Comparison of ENCODE assay signal across 8 cellular contexts in the genomic region with DNA sequence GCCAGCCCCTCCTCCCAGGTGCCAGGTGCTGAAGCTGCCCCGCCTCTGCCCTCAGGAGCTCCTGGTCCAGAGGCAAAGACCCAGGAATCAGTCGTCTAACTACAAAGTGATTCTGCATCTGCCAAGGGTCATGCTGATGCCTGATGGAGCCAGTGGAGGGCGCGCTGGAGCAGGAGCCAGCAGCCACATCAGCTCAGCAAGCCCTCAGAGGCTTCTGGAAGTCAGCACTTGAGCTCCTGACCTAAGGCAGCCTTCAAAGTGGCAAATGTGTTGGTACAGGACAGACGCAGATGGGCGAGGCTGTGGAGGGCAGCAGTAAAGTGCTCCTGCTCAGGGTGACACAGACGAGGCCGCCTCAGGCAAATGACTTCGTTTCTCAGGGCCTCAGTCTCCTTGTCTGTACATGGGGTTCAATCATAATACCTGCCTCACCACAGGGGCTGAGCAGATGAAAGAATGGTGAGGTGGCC. TPM values are rescaled to one million over a fixed set of nuclear protein-coding genes. Genes with fewer than 3 reads are reported as not detected.
A peak's percentile ranks its signal among the peaks of the same experiment; 100 is the strongest.
DNase-seq lines count a peak whose midpoint lies in the region; ATAC-seq and TF ChIP-seq lines count a peak whose summit lies in the region.

No MANE protein-coding gene starts in this region.

- no peaks in the 10 kb centered on the region for H3K9me2 ChIP-seq in HCT116 (ENCODE audit: insufficient read depth)

- no peaks in the 10 kb centered on the region for H3K79me2 ChIP-seq in HCT116 (ENCODE audit: insufficient read depth, low read length)

- peaks cover 23% of the 10 kb centered on the region in 2 experiments; a peak in 3 of 4 replicates for H3K36me3 ChIP-seq in HCT116 (ENCODE audit: control insufficient read depth in 1 of 2, insufficient read depth in 2 of 2, low read length in 2 of 2)
- peaks cover 56% of the 10 kb centered on the region for H3K36me3 ChIP-seq in adipocyte (ENCODE audit: control insufficient read depth, insufficient read depth, low read length, severe bottlenecking)
- H3K36me3 ChIP-seq in left lung = peaks cover 0 to 93% of the 10 kb centered on the region in 2 donors

- RAD21 ChIA-PET in HCT116 (lab: Charles Lee; ENCODE audit: low non-redundant PET in 1 of 2, low total read pairs in 2 of 2, uncharacterized antibody in 2 of 2, unreplicated experiment in 2 of 2) = no interaction called here

- peak; percentile 59 for DNase-seq in CD1c-positive myeloid dendritic cell (ENCODE audit: extremely low spot score)
- peak; percentile 46 for DNase-seq in HCT116 (ENCODE audit: low read depth, low spot score)
- DNase-seq in RPMI7951 (ENCODE audit: low read depth) = peak; percentile 15
- peak; percentile 50 for DNase-seq in adipocyte (ENCODE audit: low read depth)
- DNase-seq in left lung = no peak
- DNase-seq in stimulated activated naive CD4-positive, alpha-beta T cell treated with Interleukin-2 at 50 U/mL for 16 hours (lab: John Stamatoyannopoulos, UW) = peak; percentile 28
- no peak for DNase-seq in superior temporal gyrus (ENCODE audit: extremely low spot score)

- H2AFZ ChIP-seq in HCT116 (ENCODE audit: low read depth, low read length, poor library complexity, severe bottlenecking) = no peak overlapping the region

- peak; percentile 67 for TF ChIP-seq RAD21 in HCT116 (IDR thresholded peaks at IDR 0.05; ENCODE audit: low read depth)

- BruUV-seq in HCT116 (replicated peaks; lab: Mats Ljungman, UMichigan) = no TSS peak

- H3K27ac ChIP-seq in HCT116 (ENCODE audit: low read depth, low read length) (no peak overlapping the region), left lung (no peak overlapping the region)

- no peaks in the 10 kb centered on the region for H3K4me1 ChIP-seq in HCT116 (ENCODE audit: control insufficient read depth in 1 of 2, insufficient read depth in 2 of 2, low read length in 2 of 2)
- H3K4me1 ChIP-seq in adipocyte (ENCODE audit: control insufficient read depth, insufficient read depth, low read length) = no peaks in the 10 kb centered on the region
- no peaks in the 10 kb centered on the region for H3K4me1 ChIP-seq in left lung

- H3K27me3 ChIP-seq in HCT116 (ENCODE audit: insufficient read depth, low read length) (no peaks in the 10 kb centered on the region), adipocyte (replicated peaks; ENCODE audit: control insufficient read depth, insufficient read depth, low read length) (no peaks in the 10 kb centered on the region), left lung (no peaks in the 10 kb centered on the region)

- H3K9ac ChIP-seq in HCT116 (ENCODE audit: low read length) (no peak overlapping the region), adipocyte (ENCODE audit: low read length) (no peak overlapping the region)

- CTCF ChIA-PET in HCT116 (lab: Charles Lee) = interaction anchor here (0.5 to 1.6 kb wide), 12 partner anchors 8 to 424 kb away, joined by 3 to 8 read pairs (median 3); a partner anchor contains a TSS

- ATAC-seq in HCT116 (peak; percentile 71), left lung (peak; percentile 72), HG02642 (IDR thresholded peaks at IDR 0.05; ENCODE audit: poor library complexity, unreplicated experiment) (no peak)

- H3K4me2 ChIP-seq in HCT116 (ENCODE audit: low read length) = no peak overlapping the region

- peak; percentile 63 to 76 (median 74); a peak in 5 of 6 replicates for TF ChIP-seq CTCF in HCT116 (IDR thresholded peaks at IDR 0.05 in 2 of 3, conservative IDR thresholded peaks at IDR 0.05 in 1 of 3; ENCODE audit: borderline replicate concordance in 1 of 3, insufficient read depth in 1 of 3, low read depth in 2 of 3, low read length in 2 of 3)
- peak in 1 of 2 donors; percentile 26 for TF ChIP-seq CTCF in left lung (IDR thresholded peaks at IDR 0.05)

- H3K9me3 ChIP-seq in HCT116 (ENCODE audit: control insufficient read depth in 1 of 2, insufficient read depth in 1 of 2, low read depth in 1 of 2, low read length in 2 of 2) = no peaks in the 10 kb centered on the region
- no peaks in the 10 kb centered on the region for H3K9me3 ChIP-seq in adipocyte (ENCODE audit: control insufficient read depth, low read length)
- no peaks in the 10 kb centered on the region for H3K9me3 ChIP-seq in left lung

- no peaks in the 10 kb centered on the region for H4K20me1 ChIP-seq in HCT116 (ENCODE audit: insufficient read depth)

- POLR2A ChIA-PET in HCT116 (lab: Charles Lee) = no interaction called here

- no peak for TF ChIP-seq POLR2A in HCT116 (IDR thresholded peaks at IDR 0.05; ENCODE audit: borderline replicate concordance, extremely low read depth, insufficient read depth, insufficient read length)

- H3K4me3 ChIP-seq in HCT116 (replicated peaks in 1 of 2; ENCODE audit: low read depth in 1 of 2, low read length in 2 of 2) (no peak overlapping the region), adipocyte (ENCODE audit: low read length) (no peak overlapping the region), left lung (no peak overlapping the region)

- intact Hi-C loops in HCT116 (cut with micrococcal nuclease) (loop anchor here (2.0 to 10.0 kb wide), 5 partner anchors 92 to 678 kb away; a partner anchor contains a TSS), left lung (cut with DNase I) (no loop called here)

TF ChIP-seq in HCT116, 20 proteins besides CTCF, POLR2A, EP300 and RAD21:
- TF ChIP-seq JUND (IDR thresholded peaks at IDR 0.05) (no peak), TCF7L2 (IDR thresholded peaks at IDR 0.05; ENCODE audit: borderline replicate concordance, extremely low read depth, insufficient read depth, insufficient read length) (peak; percentile 78)

RNA-seq across cellular contexts. Expression of a gene that starts 10.9 kb away (rescaled TPM):
- total RNA-seq in HCT116 (2021; ENCODE audit: unreplicated experiment) = 16.2 TPM
- polyA plus RNA-seq in HCT116 (2012) = 9.7 and 10.8 TPM in 2 replicates
- 10.0 and 11.3 TPM in 2 replicates for total RNA-seq in RPMI7951 (2014; rRNA removed; shearing (Covaris generic))
- total RNA-seq in left lung = 10 to 100 TPM; 11.9 to 15.7 TPM

RNA-seq across cellular contexts. Expression of a gene that starts 27.0 kb away (rescaled TPM):
- total RNA-seq in HCT116 (2021; ENCODE audit: unreplicated experiment) (not detected), left lung (under 1 TPM in 1 of 2 donors, not detected in 1; 0.10 TPM)
- 0.03 TPM in 1 of 2 replicates, not detected in the other for polyA plus RNA-seq in HCT116 (2012)
- not detected in 2 replicates for total RNA-seq in RPMI7951 (2014; rRNA removed; shearing (Covaris generic))

RNA-seq across cellular contexts. Expression of a gene that starts 33.7 kb away (rescaled TPM):
- total RNA-seq in HCT116 (2021; ENCODE audit: unreplicated experiment) (4.1 TPM), left lung (10 to 100 TPM in 1 of 2 donors, 1 to 10 TPM in 1; 4.8 to 11.9 TPM)
- 2.8 and 5.2 TPM in 2 replicates for polyA plus RNA-seq in HCT116 (2012)
- total RNA-seq in RPMI7951 (2014; rRNA removed; shearing (Covaris generic)) = 2.9 and 3.0 TPM in 2 replicates

Comparison
In these comparisons a context has a peak if more than half of its experiments do, and no peak if none do; other contexts are left out.
1. DNase-seq: peak in CD1c-positive myeloid dendritic cell (single experiment), HCT116 (single experiment), RPMI7951 (single experiment), adipocyte (single experiment) and stimulated activated naive CD4-positive, alpha-beta T cell treated with Interleukin-2 at 50 U/mL for 16 hours (single experiment); none in left lung (0 of 2) and superior temporal gyrus (single experiment).